7 cellular contexts compared by ENCODE assay signal in genomic region chr5:132737982-132738770, GRCh38. TPM values are rescaled to one million over a fixed set of nuclear protein-coding genes. Genes with fewer than 3 reads are reported as not detected.
A peak's percentile ranks its signal among the peaks of the same experiment; 100 is the strongest.
DNase-seq lines count a peak whose midpoint lies in the region; ATAC-seq and TF ChIP-seq lines count a peak whose summit lies in the region.

No MANE protein-coding gene starts in this region.

- intact Hi-C loops in esophagus muscularis mucosa (cut with DNase I) = loop anchor here (5.0 kb wide), 1 partner anchor 39 kb away; the partner anchor contains the start of gene SEPTIN8
- intact Hi-C loops in sciatic nerve (cut with DNase I) = no loop called here

- H3K4me3 ChIP-seq in GM23338 (peak overlapping the region; percentile 92), RWPE2 (ENCODE audit: severe bottlenecking) (peak overlapping the region; percentile 73), esophagus muscularis mucosa (peak overlapping the region; percentile 73 to 93 (median 77)), skeletal muscle satellite cell (ENCODE audit: low read length) (peak overlapping the region; percentile 94)

- ATAC-seq in GM23338 (no peak), RWPE2 (ENCODE audit: low read depth) (no peak), sciatic nerve (no peak)

- H3K4me3 Mint-ChIP-seq in GM23338 = peak overlapping the region; percentile 84

- H3K9ac ChIP-seq in skeletal muscle satellite cell (ENCODE audit: low read depth, low read length) = peak overlapping the region; percentile 84

- H3K27me3 ChIP-seq in GM23338 (ENCODE audit: insufficient read depth) = peaks cover 6% of the 10 kb centered on the region; the same call in 1 of the 2 replicates
- H3K27me3 ChIP-seq in RWPE2 (ENCODE audit: insufficient read depth, poor library complexity, severe bottlenecking) = no peaks in the 10 kb centered on the region
- peaks cover 0 to 18% (median 0%) of the 10 kb centered on the region in 4 donors for H3K27me3 ChIP-seq in esophagus muscularis mucosa
- peaks cover 15% of the 10 kb centered on the region for H3K27me3 ChIP-seq in skeletal muscle satellite cell (ENCODE audit: control insufficient read depth, insufficient read depth, low read length)

- H3K9me2 ChIP-seq in GM23338 (ENCODE audit: insufficient read depth) = no peaks in the 10 kb centered on the region

- H3K36me3 Mint-ChIP-seq in GM23338 (ENCODE audit: low read depth) = no peaks in the 10 kb centered on the region

- H3K27me3 Mint-ChIP-seq in GM23338 (ENCODE audit: insufficient read depth, low read depth, poor library complexity) = no peaks in the 10 kb centered on the region

- H3K79me2 ChIP-seq in GM23338 (replicated peaks; ENCODE audit: insufficient read depth) = peaks cover 11% of the 10 kb centered on the region

- no peak for TF ChIP-seq EP300 in esophagus muscularis mucosa (IDR thresholded peaks at IDR 0.05)

- H3F3A ChIP-seq in GM23338 (replicated peaks; ENCODE audit: low read depth) = no peaks in the 10 kb centered on the region

- H3K27ac Mint-ChIP-seq in GM23338 = no peak overlapping the region

- H3K4me1 ChIP-seq in GM23338 (ENCODE audit: insufficient read depth) (peaks cover 6% of the 10 kb centered on the region; the same call in 1 of the 2 replicates), RWPE2 (ENCODE audit: insufficient read depth, poor library complexity, severe bottlenecking) (peaks cover 8% of the 10 kb centered on the region), esophagus muscularis mucosa (peaks cover 8 to 15% (median 13%) of the 10 kb centered on the region in 4 donors), skeletal muscle satellite cell (ENCODE audit: control insufficient read depth, insufficient read depth, low read length) (peaks cover 8% of the 10 kb centered on the region)

- H3K4me2 ChIP-seq in GM23338 = peak overlapping the region; percentile 96
- peak overlapping the region; percentile 89 for H3K4me2 ChIP-seq in skeletal muscle satellite cell (ENCODE audit: low read length)

- H3K4me1 Mint-ChIP-seq in GM23338 = peaks cover 14% of the 10 kb centered on the region

- H3K36me3 ChIP-seq in GM23338 (ENCODE audit: insufficient read depth) = no peaks in the 10 kb centered on the region
- H3K36me3 ChIP-seq in RWPE2 (ENCODE audit: low read depth) = peaks cover 13% of the 10 kb centered on the region
- peaks cover 0 to 8% (median 3%) of the 10 kb centered on the region in 4 donors for H3K36me3 ChIP-seq in esophagus muscularis mucosa
- no peaks in the 10 kb centered on the region for H3K36me3 ChIP-seq in skeletal muscle satellite cell (ENCODE audit: insufficient read depth, low read length)

- H3K9me3 ChIP-seq in RWPE2 (ENCODE audit: severe bottlenecking) (no peaks in the 10 kb centered on the region), esophagus muscularis mucosa (no peaks in the 10 kb centered on the region), skeletal muscle satellite cell (replicated peaks; ENCODE audit: low read length) (no peaks in the 10 kb centered on the region)

- no peak for TF ChIP-seq CTCF in GM23338 (conservative IDR thresholded peaks at IDR 0.05; ENCODE audit: low read depth in 2 of 2)
- TF ChIP-seq CTCF in RWPE2 (IDR thresholded peaks at IDR 0.05; ENCODE audit: poor library complexity, severe bottlenecking) = no peak
- TF ChIP-seq CTCF in esophagus muscularis mucosa (IDR thresholded peaks at IDR 0.05) = no peak

- H2AFZ ChIP-seq in GM23338 = peak overlapping the region; percentile 91

- H4K20me1 ChIP-seq in GM23338 (replicated peaks; ENCODE audit: insufficient read depth) = peaks cover 11% of the 10 kb centered on the region; the same call in 1 of the 2 replicates

- 68% methylated on average over 10 of the region's 10 CpGs for WGBS in esophagus muscularis mucosa

- no peak for DNase-seq in GM23338 (ENCODE audit: low spot score)
- DNase-seq in RWPE2 (ENCODE audit: low spot score) = no peak
- DNase-seq in esophagus muscularis mucosa (ENCODE audit: extremely low spot score) = no peak
- DNase-seq in NCI-H1092 (lab: John Stamatoyannopoulos, UW) = no peak
- no peak for DNase-seq in HT-29 (ENCODE audit: low spot score)
- DNase-seq in sciatic nerve (ENCODE audit: low spot score) = no peak

- no peak for TF ChIP-seq POLR2A in esophagus muscularis mucosa (IDR thresholded peaks at IDR 0.05; ENCODE audit: low read depth)

- H3K27ac ChIP-seq in GM23338 (ENCODE audit: low read depth) = no peak overlapping the region
- no peak overlapping the region for H3K27ac ChIP-seq in RWPE2 (ENCODE audit: poor library complexity, severe bottlenecking)
- H3K27ac ChIP-seq in esophagus muscularis mucosa (replicated peaks in 1 of 4) = peak overlapping the region in 3 of 4 donors; percentile 72 to 78 (median 77)

- H3K9me3 Mint-ChIP-seq in GM23338 = no peaks in the 10 kb centered on the region

TF ChIP-seq in GM23338, 12 proteins besides CTCF, POLR2A, EP300 and RAD21:
- no peak for TF ChIP-seq ZNF331 (CRISPR knock-in tag; IDR thresholded peaks at IDR 0.05; ENCODE audit: low read depth)
- no peak for TF ChIP-seq NANOG (IDR thresholded peaks at IDR 0.05; ENCODE audit: borderline replicate concordance)
TF ChIP-seq in GM23338: peak in this region for 0.

RNA-seq across cellular contexts. Expression of gene KIF3A, which starts 0.8 kb away (rescaled TPM):
- total RNA-seq in GM23338 (2014; rRNA removed; shearing (Covaris generic)) = 10.5 and 11.2 TPM in 2 replicates
- 15.4 and 19.7 TPM in 2 replicates for polyA plus RNA-seq in GM23338 (2016; fragmentation: Nextera tagmentation; extraction: Ambion mirVana)
- total RNA-seq in esophagus muscularis mucosa (1 to 10 TPM; 5.5 to 9.6 (median 8.3) TPM), sciatic nerve (20.7 TPM)
- total RNA-seq in skeletal muscle satellite cell (2012; rRNA removed) = 4.8 and 5.2 TPM in 2 replicates
- 3.1 and 4.0 TPM in 2 replicates for total RNA-seq in HT-29 (2014; rRNA removed; shearing (Covaris generic))

RNA-seq across cellular contexts. Expression of gene CCNI2, which starts 9.1 kb away (rescaled TPM):
- 0.74 and 2.5 TPM in 2 replicates for total RNA-seq in GM23338 (2014; rRNA removed; shearing (Covaris generic))
- 0.55 and 1.1 TPM in 2 replicates for polyA plus RNA-seq in GM23338 (2016; fragmentation: Nextera tagmentation; extraction: Ambion mirVana)
- total RNA-seq in esophagus muscularis mucosa (under 1 TPM in 1 of 4 donors, not detected in 3; 0.39 TPM), sciatic nerve (0.36 TPM)
- not detected in 2 replicates for total RNA-seq in skeletal muscle satellite cell (2012; rRNA removed)
- total RNA-seq in HT-29 (2014; rRNA removed; shearing (Covaris generic)) = 7.3 and 8.8 TPM in 2 replicates

RNA-seq across cellular contexts. Expression of gene SEPTIN8, which starts 38.9 kb away (rescaled TPM):
- 37.2 and 45.0 TPM in 2 replicates for total RNA-seq in GM23338 (2014; rRNA removed; shearing (Covaris generic))
- polyA plus RNA-seq in GM23338 (2016; fragmentation: Nextera tagmentation; extraction: Ambion mirVana) = 8.7 and 8.8 TPM in 2 replicates
- 10 to 100 TPM; 26.7 to 42.8 (median 36.9) TPM for total RNA-seq in esophagus muscularis mucosa
- 24.7 and 30.4 TPM in 2 replicates for total RNA-seq in skeletal muscle satellite cell (2012; rRNA removed)
- 37.7 and 49.8 TPM in 2 replicates for total RNA-seq in HT-29 (2014; rRNA removed; shearing (Covaris generic))
- total RNA-seq in sciatic nerve = 59.3 TPM

Comparison
In these comparisons a context has a peak if more than half of its experiments do, and no peak if none do; other contexts are left out.
1. H3K27ac ChIP-seq: peak in esophagus muscularis mucosa (3 of 4); none in GM23338 (single experiment) and RWPE2 (single experiment).
2. Peak in every context shown above with its lines, with median percentiles within 50 percentile points of each other: H3K4me3 ChIP-seq.